In genomic region chr9:36836486-36836885, GRCh38 we compare ENCODE assay signal across 18 cellular contexts.
"Had no signal": no experiment of that assay in that cellular context is flagged by ENCODE, and none has a peak within 500 bp of the region (broad histone marks: within the 10 kb centered on the region; RNA-seq: fewer than 3 reads in every experiment).

No MANE protein-coding gene starts in this region.

- H3K4me1 ChIP-seq: left ventricle myocardium inferior had no signal

- H3K27me3 ChIP-seq: right lobe of liver had no signal

- H3K27ac Mint-ChIP-seq: activated CD8-positive, alpha-beta T cell treated with anti-CD3 and anti-CD28 coated beads, Interleukin-2, amount 10 ng/mL, durations not matched to agents 7 days and 5 days; activated naive CD8-positive, alpha-beta T cell treated with anti-CD3 and anti-CD28 coated beads, Interleukin-2, amount 50 U/mL, for 24 hours; activated T-helper 1 cell treated with anti-CD3 and anti-CD28 coated beads, Interleukin-12 subunit alpha, Interleukin-12 subunit beta, Interleukin-2, Interleukin-4 antibody, amounts not matched to agents 30 ng/mL and 10 ng/mL and 1 ng/mL, durations not matched to agents 14 hours and 24 hours and 36 hours; nephron progenitor cell; T-helper 2 cell treated with Interferon-gamma antibody and Interleukin-4, amounts not matched to agents 5 μg/mL and 100 μg/mL, for 36 hours had no signal

- H3K4me3 Mint-ChIP-seq: activated CD8-positive, alpha-beta T cell treated with anti-CD3 and anti-CD28 coated beads, Interleukin-2, amount 10 ng/mL, durations not matched to agents 7 days and 5 days; activated naive CD8-positive, alpha-beta T cell treated with anti-CD3 and anti-CD28 coated beads, Interleukin-2, amount 50 U/mL, for 24 hours; activated T-helper 1 cell treated with anti-CD3 and anti-CD28 coated beads, Interleukin-12 subunit alpha, Interleukin-12 subunit beta, Interleukin-2, Interleukin-4 antibody, amounts not matched to agents 30 ng/mL and 10 ng/mL and 1 ng/mL, durations not matched to agents 14 hours and 24 hours and 36 hours; nephron progenitor cell; T-helper 2 cell treated with Interferon-gamma antibody and Interleukin-4, amounts not matched to agents 5 μg/mL and 100 μg/mL, for 36 hours had no signal

- ATAC-seq: activated CD8-positive, alpha-beta T cell treated with anti-CD3 and anti-CD28 coated beads, Interleukin-2, amount 10 ng/mL, durations not matched to agents 7 days and 5 days; activated naive CD8-positive, alpha-beta T cell treated with anti-CD3 and anti-CD28 coated beads, Interleukin-2, amount 50 U/mL, for 24 hours; right lobe of liver had no signal

- H3K9me3 ChIP-seq: left ventricle myocardium inferior, right lobe of liver had no signal

- H3K27ac ChIP-seq: left ventricle myocardium inferior, right lobe of liver, skin epidermis, WERI-Rb-1 had no signal

- H3K4me3 ChIP-seq: left ventricle myocardium inferior, right lobe of liver, skin epidermis had no signal

- DNase-seq: activated CD4-positive, alpha-beta T cell treated with anti-CD3 and anti-CD28 coated beads for 1 hour; activated CD4-positive, alpha-beta T cell treated with anti-CD3 and anti-CD28 coated beads, Interleukin-2, amount 50 U/mL, for 1 hour; activated CD8-positive, alpha-beta T cell treated with anti-CD3 and anti-CD28 coated beads, Interleukin-2, amount 10 ng/mL, durations not matched to agents 7 days and 5 days; activated gamma-delta T cell; activated naive CD4-positive, alpha-beta T cell treated with anti-CD3 and anti-CD28 coated beads, Interleukin-2, amount 50 U/mL, for 16 hours; activated naive CD8-positive, alpha-beta T cell treated with anti-CD3 and anti-CD28 coated beads, Interleukin-2, amount 50 U/mL, for 24 hours; cerebellar nuclear complex; cortex of kidney; left ventricle myocardium inferior; mesenchymal stem cell; nephron progenitor cell; nucleus accumbens; right lobe of liver; stimulated activated naive CD4-positive, alpha-beta T cell; WERI-Rb-1 had no signal

- H3K9me3 Mint-ChIP-seq: activated naive CD8-positive, alpha-beta T cell treated with anti-CD3 and anti-CD28 coated beads, Interleukin-2, amount 50 U/mL, for 24 hours; activated T-helper 1 cell treated with anti-CD3 and anti-CD28 coated beads, Interleukin-12 subunit alpha, Interleukin-12 subunit beta, Interleukin-2, Interleukin-4 antibody, amounts not matched to agents 30 ng/mL and 10 ng/mL and 1 ng/mL, durations not matched to agents 14 hours and 24 hours and 36 hours; nephron progenitor cell; T-helper 2 cell treated with Interferon-gamma antibody and Interleukin-4, amounts not matched to agents 5 μg/mL and 100 μg/mL, for 36 hours had no signal

- H3K4me1 Mint-ChIP-seq: activated naive CD8-positive, alpha-beta T cell treated with anti-CD3 and anti-CD28 coated beads, Interleukin-2, amount 50 U/mL, for 24 hours had no signal

- H3K36me3 ChIP-seq: left ventricle myocardium inferior, right lobe of liver had no signal
